Comparison of ENCODE assay signal across 8 cellular contexts in the genomic region with DNA sequence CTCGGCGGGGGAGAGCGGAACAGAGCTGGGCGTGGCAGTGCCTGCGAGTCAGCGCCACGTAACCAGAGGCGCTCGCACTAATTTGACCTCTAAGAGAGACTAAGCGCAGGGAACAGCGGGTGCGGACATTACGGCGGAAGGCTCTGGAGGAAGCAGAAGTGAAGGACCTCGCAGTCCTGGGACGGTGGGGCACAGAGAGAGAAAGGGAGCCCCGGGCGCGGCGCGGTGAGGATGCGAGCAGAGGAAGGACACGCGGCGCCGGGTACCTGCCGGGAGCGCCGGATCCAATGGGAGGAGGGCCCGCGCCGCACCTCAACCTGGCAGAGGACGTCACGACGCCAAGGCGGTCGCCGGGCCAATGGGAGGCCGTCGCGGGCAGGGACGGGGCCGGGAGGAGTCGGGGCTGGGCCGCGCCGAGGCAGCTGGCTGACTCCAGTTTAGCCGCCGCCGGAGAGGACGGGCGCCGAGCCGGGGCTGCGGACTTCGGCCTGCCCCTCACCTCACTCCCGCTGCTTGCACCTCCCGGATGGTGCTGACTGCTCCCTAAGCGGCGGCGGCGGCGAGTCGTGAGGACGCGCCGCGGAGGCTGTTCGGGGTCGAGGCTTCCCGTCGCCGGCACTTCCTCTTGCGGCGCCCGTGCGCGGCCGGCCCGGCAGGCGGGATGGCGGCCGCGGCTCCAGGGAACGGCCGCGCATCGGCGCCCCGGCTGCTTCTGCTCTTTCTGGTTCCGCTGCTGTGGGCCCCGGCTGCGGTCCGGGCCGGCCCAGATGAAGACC. TPM values are rescaled to one million over a fixed set of nuclear protein-coding genes. Genes with fewer than 3 reads are reported as not detected.
DNase-seq lines count a peak whose midpoint lies in the region; ATAC-seq lines count a peak whose summit lies in the region.

TMEM165 (plus strand) TSS at position 429 of the 776 bp plus-strand sequence; CDS start at position 662, 233 bp downstream.

- no peaks in the 10 kb centered on the region for H3K27me3 Mint-ChIP-seq in naive thymus-derived CD4-positive, alpha-beta T cell
- no peaks in the 10 kb centered on the region for H3K27me3 Mint-ChIP-seq in stimulated activated naive B cell treated with anti-CD40 and anti-IgM and Interleukin-4, amounts not matched to agents 10 μg/mL and 1 μg/mL and 100 μg/mL, for 72 hours

- peaks cover 29 to 49% (median 39%) of the 10 kb centered on the region in 7 donors for H3K4me1 Mint-ChIP-seq in naive thymus-derived CD4-positive, alpha-beta T cell
- peaks cover 24 to 36% of the 10 kb centered on the region in 2 donors for H3K4me1 Mint-ChIP-seq in stimulated activated naive B cell treated with anti-CD40 and anti-IgM and Interleukin-4, amounts not matched to agents 10 μg/mL and 1 μg/mL and 100 μg/mL, for 72 hours

- H3K27ac ChIP-seq in naive thymus-derived CD4-positive, alpha-beta T cell (ENCODE audit: low read depth, low read length): peak within 1 kb of the TSS; percentile 89

- no peaks in the 10 kb centered on the region for H3K36me3 ChIP-seq in naive thymus-derived CD4-positive, alpha-beta T cell (ENCODE audit: control insufficient read depth in 2 of 3, insufficient read depth in 3 of 3, low read length in 3 of 3)

- POLR2A ChIA-PET in naive thymus-derived CD4-positive, alpha-beta T cell (lab: Charles Lee): interaction anchor here (0.6 to 2.7 kb wide), 10 partner anchors 10 to 1040 kb away, joined by 3 to 13 read pairs (median 3); partner anchors contain the start of genes AASDH, PAICS, PPAT and SRD5A3

- DNase-seq in Daoy (ENCODE audit: low read depth) (peak; percentile 89), GOT3 (lab: John Stamatoyannopoulos, UW) (peak; percentile 40), LHCN-M2 (ENCODE audit: low read depth) (peak; percentile 85), RPMI8226 (peak; percentile 89), fibroblast of gingiva (ENCODE audit: low read depth) (peak; percentile 89)
- peak; percentile 78 to 83 for DNase-seq in activated T-helper 1 cell treated with anti-CD3 and anti-CD28 coated beads, Interleukin-2, amount 50 U/mL, for 16 hours (ENCODE audit: low read depth in 1 of 2, low spot score in 1 of 2)
- DNase-seq in naive thymus-derived CD4-positive, alpha-beta T cell: peak; percentile 77 to 92 (median 87)
- DNase-seq in stimulated activated naive B cell treated with anti-CD40 and anti-IgM and Interleukin-4, amounts not matched to agents 10 μg/mL and 1 μg/mL and 100 μg/mL, for 72 hours: peak; percentile 88

- H3K4me3 ChIP-seq in naive thymus-derived CD4-positive, alpha-beta T cell (ENCODE audit: low read length): peak within 1 kb of the TSS; percentile 88

- no peaks in the 10 kb centered on the region for H3K9me3 Mint-ChIP-seq in naive thymus-derived CD4-positive, alpha-beta T cell
- no peaks in the 10 kb centered on the region for H3K9me3 Mint-ChIP-seq in stimulated activated naive B cell treated with anti-CD40 and anti-IgM and Interleukin-4, amounts not matched to agents 10 μg/mL and 1 μg/mL and 100 μg/mL, for 72 hours

- peaks cover 27 to 31% of the 10 kb centered on the region in 2 donors for H3K4me1 ChIP-seq in naive thymus-derived CD4-positive, alpha-beta T cell (ENCODE audit: control insufficient read depth in 2 of 2, insufficient read depth in 2 of 2, low read length in 2 of 2)

- ATAC-seq in naive thymus-derived CD4-positive, alpha-beta T cell: peak; percentile 94
- peak; percentile 94 to 95 for ATAC-seq in stimulated activated naive B cell treated with anti-CD40 and anti-IgM and Interleukin-4, amounts not matched to agents 10 μg/mL and 1 μg/mL and 100 μg/mL, for 72 hours (replicated peaks)

- H3K27me3 ChIP-seq in naive thymus-derived CD4-positive, alpha-beta T cell (ENCODE audit: control insufficient read depth in 2 of 2, insufficient read depth in 2 of 2, low read length in 2 of 2): no peaks in the 10 kb centered on the region

- peak within 1 kb of the TSS; percentile 94 to 99 (median 96) for H3K4me3 Mint-ChIP-seq in naive thymus-derived CD4-positive, alpha-beta T cell
- peak within 1 kb of the TSS; percentile 95 to 96 for H3K4me3 Mint-ChIP-seq in stimulated activated naive B cell treated with anti-CD40 and anti-IgM and Interleukin-4, amounts not matched to agents 10 μg/mL and 1 μg/mL and 100 μg/mL, for 72 hours

- peak within 1 kb of the TSS; percentile 89 to 99 (median 96) for H3K27ac Mint-ChIP-seq in naive thymus-derived CD4-positive, alpha-beta T cell
- H3K27ac Mint-ChIP-seq in stimulated activated naive B cell treated with anti-CD40 and anti-IgM and Interleukin-4, amounts not matched to agents 10 μg/mL and 1 μg/mL and 100 μg/mL, for 72 hours: peak within 1 kb of the TSS; percentile 98

- intact Hi-C loops in naive thymus-derived CD4-positive, alpha-beta T cell (cut with micrococcal nuclease): loop anchor here (1.0 to 10.0 kb wide), 20 partner anchors 33 to 1582 kb away; partner anchors contain the start of genes AASDH (in 2 of the 2), CEP135 (in 2 of the 2), CLOCK (in 2 of the 2) and EXOC1 (in 2 of the 2)

- H3K36me3 Mint-ChIP-seq in naive thymus-derived CD4-positive, alpha-beta T cell: peaks cover 0 to 13% (median 0%) of the 10 kb centered on the region in 5 donors
- H3K36me3 Mint-ChIP-seq in stimulated activated naive B cell treated with anti-CD40 and anti-IgM and Interleukin-4, amounts not matched to agents 10 μg/mL and 1 μg/mL and 100 μg/mL, for 72 hours: peaks cover 7 to 22% of the 10 kb centered on the region in 2 donors

- no peaks in the 10 kb centered on the region for H3K9me3 ChIP-seq in naive thymus-derived CD4-positive, alpha-beta T cell (ENCODE audit: control insufficient read depth in 2 of 3, low read length in 3 of 3)

- CTCF ChIA-PET in naive thymus-derived CD4-positive, alpha-beta T cell (lab: Charles Lee): interaction anchor here (0.7 to 3.6 kb wide), 5 partner anchors 13 to 472 kb away, joined by 3 to 23 read pairs (median 4); partner anchors contain the start of gene SRD5A3

RNA-seq across cellular contexts. Expression of gene TMEM165, which starts in this region (rescaled TPM):
- total RNA-seq in Daoy (2014; rRNA removed; shearing (Covaris generic)): 107 and 165 TPM in 2 replicates
- 176 and 184 TPM in 2 replicates for total RNA-seq in LHCN-M2 (2014; rRNA removed)
- 54.1 TPM for polyA plus RNA-seq in LHCN-M2 (2012)
- 10 to 100 TPM; 53.1 to 80.9 (median 58.9) TPM for total RNA-seq in naive thymus-derived CD4-positive, alpha-beta T cell
- polyA plus RNA-seq in naive thymus-derived CD4-positive, alpha-beta T cell: 10 to 100 TPM; 22.9 to 26.7 TPM

Comparison
In these comparisons a context has a peak if more than half of its experiments do, and no peak if none do; other contexts are left out.
1. Peak in every context shown above with its lines: DNase-seq, ATAC-seq, H3K4me3 ChIP-seq and H3K27ac ChIP-seq.